Comparison of ENCODE assay signal across 8 cellular contexts in genomic region chr12:75505706-75506312, GRCh38. TPM values are rescaled to one million over a fixed set of nuclear protein-coding genes. Genes with fewer than 3 reads are reported as not detected.
DNase-seq lines count a peak whose midpoint lies in the region; ATAC-seq and TF ChIP-seq lines count a peak whose summit lies in the region.

No MANE protein-coding gene starts in this region.

- TF ChIP-seq CTCF in cardiac fibroblast (IDR thresholded peaks at IDR 0.05; ENCODE audit: low read depth, low read length) = peak; percentile 59
- peak; percentile 61 for TF ChIP-seq CTCF in neural progenitor cell (IDR thresholded peaks at IDR 0.05)

- no peak overlapping the region for H4K8ac ChIP-seq in mesendoderm (ENCODE audit: low read depth, low read length)

- no peak overlapping the region for H3K4ac ChIP-seq in mesendoderm (ENCODE audit: low read depth, low read length)

- no peaks in the 10 kb centered on the region for H3K79me1 ChIP-seq in mesendoderm (ENCODE audit: low read length)

- peaks cover 69% of the 10 kb centered on the region for H3K79me2 ChIP-seq in neural progenitor cell (ENCODE audit: low read depth)
- H3K79me2 ChIP-seq in mesendoderm (ENCODE audit: control insufficient read depth, insufficient read depth, low read length) = peaks cover 31% of the 10 kb centered on the region

- H3K27ac Mint-ChIP-seq in neural progenitor cell = no peak overlapping the region

- no peaks in the 10 kb centered on the region for H3F3A ChIP-seq in neural progenitor cell (ENCODE audit: low read depth)

- H3K56ac ChIP-seq in mesendoderm (ENCODE audit: low read length) = no peak overlapping the region

- 100% methylated on average over 1 of the region's 2 CpGs for WGBS in mesendoderm (ENCODE audit: extremely low coverage, insufficient coverage, low lambda C conversion rate)

- H3K23ac ChIP-seq in mesendoderm (ENCODE audit: low read length) = no peak overlapping the region

- no peak overlapping the region for H2BK5ac ChIP-seq in mesendoderm (ENCODE audit: low read length)

- H2BK15ac ChIP-seq in mesendoderm (replicated peaks; ENCODE audit: low read depth) = no peak overlapping the region

- peaks cover 7% of the 10 kb centered on the region for H3K36me3 Mint-ChIP-seq in neural progenitor cell

- no peak overlapping the region for H3K4me3 Mint-ChIP-seq in neural progenitor cell

- peaks cover 16% of the 10 kb centered on the region for H3K36me3 ChIP-seq in neural progenitor cell
- H3K36me3 ChIP-seq in mesendoderm (ENCODE audit: control insufficient read depth, insufficient read depth, low read length) = no peaks in the 10 kb centered on the region

- H3K27ac ChIP-seq in neural progenitor cell (no peak overlapping the region), mesendoderm (ENCODE audit: low read depth, low read length) (no peak overlapping the region)

- no peaks in the 10 kb centered on the region for H4K20me1 ChIP-seq in neural progenitor cell (ENCODE audit: low read depth)

- H2AFZ ChIP-seq in neural progenitor cell (replicated peaks) = no peak overlapping the region

- no peak overlapping the region for H2BK120ac ChIP-seq in mesendoderm (ENCODE audit: low read depth, low read length)

- H3K27me3 ChIP-seq in neural progenitor cell = no peaks in the 10 kb centered on the region
- H3K27me3 ChIP-seq in mesendoderm (ENCODE audit: insufficient read depth, low read length, poor library complexity) = no peaks in the 10 kb centered on the region

- peaks cover 14% of the 10 kb centered on the region for H3K4me1 Mint-ChIP-seq in neural progenitor cell

- no peaks in the 10 kb centered on the region for H3K9me3 ChIP-seq in neural progenitor cell (ENCODE audit: low read depth)

- no peak for ATAC-seq in HG03460 (IDR thresholded peaks at IDR 0.05; ENCODE audit: unreplicated experiment)

- no peaks in the 10 kb centered on the region for H3K9me3 Mint-ChIP-seq in neural progenitor cell

- H4K5ac ChIP-seq in mesendoderm (ENCODE audit: low read length) = no peak overlapping the region

- DNase-seq in NCI-H82 (lab: John Stamatoyannopoulos, UW) (peak; percentile 14), NCI-H82 treated with DMSO at 0.1 percent for 48 hours (lab: John Stamatoyannopoulos, UW; ENCODE audit: unreplicated experiment) (no peak), Kasumi-1 (lab: John Stamatoyannopoulos, UW) (peak; percentile 39 to 70), cardiac fibroblast (ENCODE audit: low read depth in 2 of 2) (peak; percentile 62 to 66), neural progenitor cell (ENCODE audit: low spot score) (no peak), mesendoderm (no peak), NCI-H1436 (lab: John Stamatoyannopoulos, UW) (no peak)

- H3K18ac ChIP-seq in mesendoderm (ENCODE audit: low read length) = no peak overlapping the region

- no peaks in the 10 kb centered on the region for H3K27me3 Mint-ChIP-seq in neural progenitor cell (ENCODE audit: insufficient read depth, low read depth)

- no peak overlapping the region for H2AK5ac ChIP-seq in mesendoderm (ENCODE audit: low read length)

- H3K9ac ChIP-seq in neural progenitor cell (no peak overlapping the region), mesendoderm (ENCODE audit: low read length) (no peak overlapping the region)

- H3K4me3 ChIP-seq in cardiac fibroblast (replicated peaks in 1 of 2; ENCODE audit: low read depth in 2 of 2, low read length in 2 of 2) (no peak overlapping the region), neural progenitor cell (no peak overlapping the region), mesendoderm (ENCODE audit: low read length) (no peak overlapping the region)

- H3K4me1 ChIP-seq in neural progenitor cell (peaks cover 7% of the 10 kb centered on the region), mesendoderm (ENCODE audit: control insufficient read depth, low read depth, low read length) (peaks cover 2% of the 10 kb centered on the region)

- H3K4me2 ChIP-seq in neural progenitor cell (no peak overlapping the region), mesendoderm (ENCODE audit: low read length) (no peak overlapping the region)

RNA-seq across cellular contexts. Expression of gene KRR1, which starts 5.6 kb away (rescaled TPM):
- 39.4 and 70.0 TPM in 2 replicates for total RNA-seq in neural progenitor cell (ENCODE audit: low replicate concordance)
- 126 TPM for polyA plus RNA-seq in mesendoderm (2013, experiment 1 of 2)
- polyA plus RNA-seq in mesendoderm (2013, experiment 2 of 2) = 130 TPM

RNA-seq across cellular contexts. Expression of gene GLIPR1, which starts 25.3 kb away (rescaled TPM):
- total RNA-seq in neural progenitor cell (ENCODE audit: low replicate concordance) = 0.03 and 0.04 TPM in 2 replicates
- 11.0 TPM for polyA plus RNA-seq in mesendoderm (2013, experiment 1 of 2)
- polyA plus RNA-seq in mesendoderm (2013, experiment 2 of 2) = 11.9 TPM

Comparison
In these comparisons a context has a peak if more than half of its experiments do, and no peak if none do; other contexts are left out.
1. DNase-seq: peak in NCI-H82 (single experiment), Kasumi-1 (2 of 2) and cardiac fibroblast (2 of 2); none in NCI-H82 treated with DMSO at 0.1 percent for 48 hours (single experiment), neural progenitor cell (single experiment), mesendoderm (single experiment) and NCI-H1436 (single experiment).